Comparison of ENCODE assay signal across 8 cellular contexts in genomic region chrX:154097003-154097596, GRCh38. TPM values are rescaled to one million over a fixed set of nuclear protein-coding genes. Genes with fewer than 3 reads are reported as not detected.
A peak's percentile ranks its signal among the peaks of the same experiment; 100 is the strongest.
DNase-seq lines count a peak whose midpoint lies in the region; ATAC-seq, FAIRE-seq and TF ChIP-seq lines count a peak whose summit lies in the region.

No MANE protein-coding gene starts in this region.

- TF ChIP-seq POLR2A in prostate gland (IDR thresholded peaks at IDR 0.05) = no peak

- H3K4me3 ChIP-seq in DND-41 (ENCODE audit: low read depth in 1 of 2, low read length in 2 of 2) = peak overlapping the region; percentile 57 to 76; a peak in 3 of 4 replicates
- H3K4me3 ChIP-seq in LNCaP clone FGC (ENCODE audit: low read depth, low read length) = peak overlapping the region; percentile 72
- H3K4me3 ChIP-seq in left ventricle myocardium inferior = peak overlapping the region; percentile 79
- peak overlapping the region; percentile 62 to 68 for H3K4me3 ChIP-seq in prostate gland

- no peaks in the 10 kb centered on the region for H3K27me3 ChIP-seq in DND-41 (ENCODE audit: insufficient read depth, low read length, poor library complexity)
- H3K27me3 ChIP-seq in left ventricle myocardium inferior (ENCODE audit: low read depth) = no peaks in the 10 kb centered on the region
- H3K27me3 ChIP-seq in prostate gland (replicated peaks; ENCODE audit: insufficient read depth) = no peaks in the 10 kb centered on the region

- no peak for FAIRE-seq in urothelium cell line (lab: Jason Lieb, UNC)

- peaks cover 37% of the 10 kb centered on the region for H3K4me1 ChIP-seq in DND-41 (ENCODE audit: insufficient read depth, low read length)
- peaks cover 48% of the 10 kb centered on the region for H3K4me1 ChIP-seq in left ventricle myocardium inferior
- H3K4me1 ChIP-seq in prostate gland (replicated peaks) = no peaks in the 10 kb centered on the region

- peaks cover 8% of the 10 kb centered on the region for H3K36me3 ChIP-seq in DND-41 (ENCODE audit: insufficient read depth, low read length)
- no peaks in the 10 kb centered on the region for H3K36me3 ChIP-seq in left ventricle myocardium inferior
- no peaks in the 10 kb centered on the region for H3K36me3 ChIP-seq in prostate gland

- H3K9me3 ChIP-seq in DND-41 (ENCODE audit: insufficient read depth, low read length, severe bottlenecking) = no peaks in the 10 kb centered on the region
- no peaks in the 10 kb centered on the region for H3K9me3 ChIP-seq in left ventricle myocardium inferior (replicated peaks)
- no peaks in the 10 kb centered on the region for H3K9me3 ChIP-seq in prostate gland

- peaks cover 56% of the 10 kb centered on the region for H3K79me2 ChIP-seq in DND-41 (ENCODE audit: insufficient read depth, low read length)

- under 1% methylated on average over 40 of the region's 82 CpGs for WGBS in prostate gland

- peak; percentile 64 for ATAC-seq in DND-41 (ENCODE audit: insufficient read depth, low read depth)
- peak; percentile 38 for ATAC-seq in GM21737 (IDR thresholded peaks at IDR 0.05; ENCODE audit: unreplicated experiment)

- peak; percentile 80 for DNase-seq in DND-41
- no peak for DNase-seq in LNCaP clone FGC (ENCODE audit: low read depth)
- peak; percentile 56 to 69 (median 59) for DNase-seq in T-helper 1 cell
- DNase-seq in amniotic epithelial cell (ENCODE audit: low read depth) = peak; percentile 41
- peak; percentile 72 for DNase-seq in left ventricle myocardium inferior
- DNase-seq in prostate gland (ENCODE audit: low spot score) = peak; percentile 62
- DNase-seq in urothelium cell line (ENCODE audit: low spot score) = peak; percentile 91

- peak overlapping the region; percentile 52 for H2AFZ ChIP-seq in DND-41 (ENCODE audit: low read depth, low read length)

- H3K27ac ChIP-seq in DND-41 (ENCODE audit: low read length) (peak overlapping the region; percentile 80), left ventricle myocardium inferior (replicated peaks) (peak overlapping the region; percentile 97), prostate gland (peak overlapping the region; percentile 96 to 97)

- intact Hi-C loops in left ventricle myocardium inferior (cut with micrococcal nuclease) (no loop called here), prostate gland (cut with DNase I) (loop anchor here (10.0 kb wide), 1 partner anchor 82 kb away; the partner anchor contains the start of gene IRAK1)

- peak overlapping the region; percentile 73 for H3K9ac ChIP-seq in DND-41 (ENCODE audit: low read depth, low read length)

- TF ChIP-seq CTCF in DND-41 (IDR thresholded peaks at IDR 0.05; ENCODE audit: borderline replicate concordance, extremely low read depth, low read length, poor library complexity, severe bottlenecking) (no peak), LNCaP clone FGC (IDR thresholded peaks at IDR 0.05; ENCODE audit: control insufficient read depth, extremely low read depth, insufficient read depth) (no peak), left ventricle myocardium inferior (IDR thresholded peaks at IDR 0.05; ENCODE audit: borderline replicate concordance) (no peak), prostate gland (IDR thresholded peaks at IDR 0.05) (no peak)

- peak overlapping the region; percentile 92 for H3K4me2 ChIP-seq in DND-41 (ENCODE audit: insufficient read depth, low read length)

- peaks cover 41% of the 10 kb centered on the region for H4K20me1 ChIP-seq in DND-41 (ENCODE audit: insufficient read depth, low read length)

RNA-seq across cellular contexts. Expression of gene MECP2, which starts 0.4 kb away (rescaled TPM):
- 28.3 TPM for total RNA-seq in left ventricle myocardium inferior
- total RNA-seq in prostate gland = 10 to 100 TPM; 54.4 to 85.2 TPM

RNA-seq across cellular contexts. Expression of gene OPN1LW, which starts 46.9 kb away (rescaled TPM):
- total RNA-seq in left ventricle myocardium inferior = not detected
- not detected for total RNA-seq in prostate gland
